ENCODE assay signal across 19 cellular contexts in genomic region chr3:32616267-32616962, GRCh38.
"Had no signal": no experiment of that assay in that cellular context is flagged by ENCODE, and none has a peak within 500 bp of the region (broad histone marks: within the 10 kb centered on the region; RNA-seq: fewer than 3 reads in every experiment).

No MANE protein-coding gene starts in this region.

- H3K27me3 ChIP-seq: colonic mucosa, heart left ventricle, right atrium auricular region, sigmoid colon, tibial artery, upper lobe of left lung, uterus had no signal

- H3K36me3 Mint-ChIP-seq: mesothelial cell of epicardium, natural killer cell had no signal

- H3K4me3 ChIP-seq: colonic mucosa, heart left ventricle, right atrium auricular region, sigmoid colon, skin epidermis, tibial artery, upper lobe of left lung, uterus had no signal

- H3K9me3 ChIP-seq: colonic mucosa, sigmoid colon, uterus had no signal

- H3K4me1 Mint-ChIP-seq: mesothelial cell of epicardium, natural killer cell, neural crest cell had no signal

- H3K36me3 ChIP-seq: colonic mucosa, heart left ventricle, right atrium auricular region, sigmoid colon, tibial artery, upper lobe of left lung, uterus had no signal

- DNase-seq: colonic mucosa; effector CD4-positive, alpha-beta T cell; endodermal cell; foreskin melanocyte; heart left ventricle; hippocampal formation; kidney glomerular epithelial cell; natural killer cell; posterior cingulate gyrus; sigmoid colon; stimulated activated CD4-positive, alpha-beta T cell treated with anti-CD3 and anti-CD28 coated beads, Interleukin-2, amount 100 ng/mL, for 24 hours; stimulated activated naive CD4-positive, alpha-beta T cell treated with Interleukin-2 at 50 U/mL for 16 hours; tibial artery; upper lobe of left lung; uterus had no signal

- H3K27ac Mint-ChIP-seq: endodermal cell, mesothelial cell of epicardium, natural killer cell had no signal

- H3K4me1 ChIP-seq: colonic mucosa, right atrium auricular region, sigmoid colon, uterus had no signal

- H3K27ac ChIP-seq: colonic mucosa, heart left ventricle, right atrium auricular region, sigmoid colon, tibial artery, upper lobe of left lung, uterus had no signal

- ATAC-seq: heart left ventricle, natural killer cell had no signal

- H3K4me3 Mint-ChIP-seq: endodermal cell, mesothelial cell of epicardium, natural killer cell, neural crest cell had no signal
